In the genomic region with DNA sequence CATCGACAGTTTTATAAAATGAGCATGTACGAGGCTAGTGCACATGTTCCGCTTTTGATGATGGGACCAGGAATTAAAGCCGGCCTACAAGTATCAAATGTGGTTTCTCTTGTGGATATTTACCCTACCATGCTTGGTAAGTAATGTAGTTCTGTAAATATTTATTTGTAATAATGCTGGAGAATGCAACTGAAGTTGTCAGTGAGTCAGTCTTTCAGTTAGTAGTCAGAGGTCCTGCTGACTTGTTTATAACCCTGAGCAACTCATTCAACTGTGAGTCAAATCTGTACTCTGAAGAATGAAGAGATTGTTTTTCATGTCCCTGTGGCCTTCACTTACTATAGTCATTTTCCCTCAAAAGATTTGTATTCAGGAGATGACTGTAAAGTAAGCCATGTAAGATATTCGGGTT, we compare ENCODE assay signal across 1 cellular context.
TF ChIP-seq lines count a peak whose summit lies in the region.

No MANE protein-coding gene starts in this region.

TF ChIP-seq in GM23338, 12 proteins besides CTCF, POLR2A, EP300 and RAD21 (continued from another document):
- TF ChIP-seq, protein P1, sequence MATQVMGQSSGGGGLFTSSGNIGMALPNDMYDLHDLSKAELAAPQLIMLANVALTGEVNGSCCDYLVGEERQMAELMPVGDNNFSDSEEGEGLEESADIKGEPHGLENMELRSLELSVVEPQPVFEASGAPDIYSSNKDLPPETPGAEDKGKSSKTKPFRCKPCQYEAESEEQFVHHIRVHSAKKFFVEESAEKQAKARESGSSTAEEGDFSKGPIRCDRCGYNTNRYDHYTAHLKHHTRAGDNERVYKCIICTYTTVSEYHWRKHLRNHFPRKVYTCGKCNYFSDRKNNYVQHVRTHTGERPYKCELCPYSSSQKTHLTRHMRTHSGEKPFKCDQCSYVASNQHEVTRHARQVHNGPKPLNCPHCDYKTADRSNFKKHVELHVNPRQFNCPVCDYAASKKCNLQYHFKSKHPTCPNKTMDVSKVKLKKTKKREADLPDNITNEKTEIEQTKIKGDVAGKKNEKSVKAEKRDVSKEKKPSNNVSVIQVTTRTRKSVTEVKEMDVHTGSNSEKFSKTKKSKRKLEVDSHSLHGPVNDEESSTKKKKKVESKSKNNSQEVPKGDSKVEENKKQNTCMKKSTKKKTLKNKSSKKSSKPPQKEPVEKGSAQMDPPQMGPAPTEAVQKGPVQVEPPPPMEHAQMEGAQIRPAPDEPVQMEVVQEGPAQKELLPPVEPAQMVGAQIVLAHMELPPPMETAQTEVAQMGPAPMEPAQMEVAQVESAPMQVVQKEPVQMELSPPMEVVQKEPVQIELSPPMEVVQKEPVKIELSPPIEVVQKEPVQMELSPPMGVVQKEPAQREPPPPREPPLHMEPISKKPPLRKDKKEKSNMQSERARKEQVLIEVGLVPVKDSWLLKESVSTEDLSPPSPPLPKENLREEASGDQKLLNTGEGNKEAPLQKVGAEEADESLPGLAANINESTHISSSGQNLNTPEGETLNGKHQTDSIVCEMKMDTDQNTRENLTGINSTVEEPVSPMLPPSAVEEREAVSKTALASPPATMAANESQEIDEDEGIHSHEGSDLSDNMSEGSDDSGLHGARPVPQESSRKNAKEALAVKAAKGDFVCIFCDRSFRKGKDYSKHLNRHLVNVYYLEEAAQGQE (IDR thresholded peaks at IDR 0.05; ENCODE audit: unreplicated experiment), result no peak
- TF ChIP-seq POLR2AphosphoS5 (IDR thresholded peaks at IDR 0.05; ENCODE audit: low read depth) (no peak), CREB1 (CRISPR knock-in tag; IDR thresholded peaks at IDR 0.05; ENCODE audit: low read depth) (no peak), ZNF462 (CRISPR knock-in tag; IDR thresholded peaks at IDR 0.05) (no peak), JUNB (IDR thresholded peaks at IDR 0.05; ENCODE audit: unreplicated experiment) (no peak), ZNF114 (CRISPR knock-in tag; IDR thresholded peaks at IDR 0.05) (no peak), ZNF331 (CRISPR knock-in tag; IDR thresholded peaks at IDR 0.05; ENCODE audit: low read depth) (no peak)
